ENCODE assay signal across 2 cellular contexts in the genomic region with DNA sequence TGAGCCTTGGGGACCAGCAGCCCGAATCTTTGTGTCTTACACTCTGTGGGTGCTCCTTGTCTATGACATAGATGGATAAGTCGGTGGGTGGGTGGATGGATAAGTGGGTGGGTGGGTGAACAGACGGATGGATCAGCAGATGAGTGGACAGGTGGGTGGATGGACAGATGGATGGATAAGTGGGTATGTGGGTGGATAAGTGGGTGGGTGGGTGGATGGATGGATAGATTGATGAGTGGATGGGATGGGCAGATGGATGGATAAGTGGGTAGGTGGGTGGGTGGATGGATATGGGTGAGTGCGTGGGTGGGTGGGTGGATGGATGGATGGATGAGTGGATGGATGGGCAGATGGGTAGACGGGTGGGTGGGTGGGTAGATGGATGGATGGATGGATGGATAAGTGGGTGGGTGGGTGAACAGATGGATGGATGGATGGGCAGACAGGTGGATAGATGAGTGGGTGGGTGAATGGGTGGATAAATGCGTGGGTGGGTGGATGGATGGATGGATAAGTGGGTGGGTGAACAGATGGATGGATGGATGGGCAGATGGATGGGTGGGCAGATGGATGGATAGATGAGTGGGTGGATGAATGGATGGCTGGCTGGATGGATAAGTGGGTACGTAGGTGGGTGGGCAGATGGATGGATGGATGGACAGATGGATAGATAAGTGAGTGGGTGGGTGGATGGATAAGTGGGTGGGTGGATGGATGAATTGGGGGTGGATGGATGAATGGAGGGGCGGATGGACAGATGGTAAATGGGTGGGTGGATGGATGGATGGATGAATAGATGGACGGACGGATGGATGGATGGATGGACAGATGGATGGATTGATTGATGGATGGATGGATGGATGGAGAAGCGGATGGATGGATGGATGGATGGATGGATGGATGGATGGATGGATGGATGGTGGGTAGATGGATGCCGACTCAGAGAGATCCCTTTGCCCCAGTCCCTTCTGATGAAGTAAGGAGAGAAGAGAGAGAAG.
TF ChIP-seq lines count a peak whose summit lies in the region.

No MANE protein-coding gene starts in this region.

TF ChIP-seq in IMR-90, 13 proteins besides CTCF, POLR2A, EP300 and RAD21:
- no peak for TF ChIP-seq MXI1 (IDR thresholded peaks at IDR 0.05; ENCODE audit: borderline replicate concordance, low read depth, low read length)

TF ChIP-seq in K562, 482 proteins besides CTCF, POLR2A, EP300 and RAD21:
- TF ChIP-seq HCFC1 (IDR thresholded peaks at IDR 0.05; ENCODE audit: low read depth, low read length) (no peak), EGR1 (conservative IDR thresholded peaks at IDR 0.05) (peak; percentile 61), ZNF311 (CRISPR knock-in tag; IDR thresholded peaks at IDR 0.05) (no peak)
TF ChIP-seq in K562: peak in this region for 1.
